In genomic region chr3:51672083-51672475, GRCh38 we compare ENCODE assay signal across 8 cellular contexts. TPM values are rescaled to one million over a fixed set of nuclear protein-coding genes. Genes with fewer than 3 reads are reported as not detected.
DNase-seq lines count a peak whose midpoint lies in the region; ATAC-seq, FAIRE-seq and TF ChIP-seq lines count a peak whose summit lies in the region.

No MANE protein-coding gene starts in this region.

- POLR2A ChIA-PET in PC-9 (lab: Charles Lee; ENCODE audit: unreplicated experiment), result interaction anchor here (0.6 to 1.5 kb wide), 5 partner anchors 17 to 1438 kb away, joined by 3 to 24 read pairs (median 10); partner anchors contain the start of gene DCAF1

- H3K79me2 ChIP-seq in DOHH2 (ENCODE audit: control insufficient read depth, low read length) (peaks cover 54% of the 10 kb centered on the region), PC-9 (ENCODE audit: low read depth) (no peaks in the 10 kb centered on the region)

- H3K4me1 ChIP-seq in DOHH2 (ENCODE audit: control insufficient read depth, low read length) (peaks cover 44% of the 10 kb centered on the region), PC-9 (replicated peaks; ENCODE audit: insufficient read depth) (peaks cover 18% of the 10 kb centered on the region), pancreas (peaks cover 0 to 22% (median 6%) of the 10 kb centered on the region in 3 donors)

- FAIRE-seq in pancreas (lab: Jason Lieb, UNC), result no peak

- H3K36me3 ChIP-seq in DOHH2 (ENCODE audit: control insufficient read depth, low read length) (peaks cover 41% of the 10 kb centered on the region), PC-9 (ENCODE audit: low read depth) (no peaks in the 10 kb centered on the region), pancreas (no peaks in the 10 kb centered on the region)

- H3K4me3 ChIP-seq in DOHH2 (ENCODE audit: low read length), result peak overlapping the region; percentile 98
- H3K4me3 ChIP-seq in PC-9, result peak overlapping the region; percentile 82
- peak overlapping the region; percentile 76 for H3K4me3 ChIP-seq in epithelial cell of esophagus (ENCODE audit: low read length)
- peak overlapping the region; percentile 85 to 89 (median 86) for H3K4me3 ChIP-seq in pancreas

- H3K27ac ChIP-seq in DOHH2 (ENCODE audit: low read depth, low read length), result peak overlapping the region; percentile 86
- H3K27ac ChIP-seq in PC-9, result peak overlapping the region; percentile 47; the same call in 1 of the 2 replicates
- H3K27ac ChIP-seq in pancreas, result peak overlapping the region; percentile 87 to 90 (median 89)

- 22 to 35% methylated on average over 10 to 11 of the region's 11 CpGs for WGBS in pancreas, 2 donors

- H3K9me3 ChIP-seq in DOHH2 (ENCODE audit: control insufficient read depth, insufficient read depth, low read length), result no peaks in the 10 kb centered on the region
- H3K9me3 ChIP-seq in PC-9 (ENCODE audit: insufficient read depth, low read depth), result no peaks in the 10 kb centered on the region
- no peaks in the 10 kb centered on the region for H3K9me3 ChIP-seq in pancreas

- H3K4me2 ChIP-seq in DOHH2 (ENCODE audit: low read length), result peak overlapping the region; percentile 82
- peak overlapping the region; percentile 81 for H3K4me2 ChIP-seq in PC-9

- CTCF ChIA-PET in PC-9 (lab: Charles Lee), result interaction anchor here (1.0 to 1.7 kb wide), 3 partner anchors 9 to 170 kb away, joined by 3 to 4 read pairs (median 4); no protein-coding TSS in a partner anchor

- H3K9me2 ChIP-seq in DOHH2 (replicated peaks; ENCODE audit: control insufficient read depth, low read length) (no peaks in the 10 kb centered on the region), PC-9 (ENCODE audit: insufficient read depth) (no peaks in the 10 kb centered on the region)

- H2AFZ ChIP-seq in PC-9, result peak overlapping the region; percentile 95; the same call in 1 of the 2 replicates

- intact Hi-C loops in PC-9 (cut with micrococcal nuclease; ENCODE audit: unreplicated experiment) (no loop called here), pancreas (cut with DNase I) (no loop called here)

- no peaks in the 10 kb centered on the region; the same call in 1 of the 2 replicates for H4K20me1 ChIP-seq in DOHH2 (ENCODE audit: control insufficient read depth, insufficient read depth, low read depth, low read length)
- no peaks in the 10 kb centered on the region for H4K20me1 ChIP-seq in PC-9 (ENCODE audit: insufficient read depth)

- DNase-seq in PC-9 (no peak), epithelial cell of esophagus (ENCODE audit: low read depth) (no peak), pancreas (peak in 1 of 6 donors; percentile 45), omental fat pad (ENCODE audit: low spot score) (no peak), DMS114 treated with DMSO at 0.1 percent for 48 hours (lab: John Stamatoyannopoulos, UW; ENCODE audit: unreplicated experiment) (no peak)

- H3K27me3 ChIP-seq in DOHH2 (ENCODE audit: control insufficient read depth, low read length), result no peaks in the 10 kb centered on the region
- no peaks in the 10 kb centered on the region for H3K27me3 ChIP-seq in PC-9 (ENCODE audit: insufficient read depth, low read depth)
- no peaks in the 10 kb centered on the region for H3K27me3 ChIP-seq in pancreas

- no TSS peak for BruUV-seq in PC-9 (replicated peaks; lab: Mats Ljungman, UMichigan)

- H3F3A ChIP-seq in DOHH2 (ENCODE audit: control insufficient read depth, insufficient read depth), result no peaks in the 10 kb centered on the region; the same call in 1 of the 2 replicates
- H3F3A ChIP-seq in PC-9 (ENCODE audit: insufficient read depth, low read depth), result peaks cover 12% of the 10 kb centered on the region; the same call in 1 of the 2 replicates

- TF ChIP-seq CTCF in DOHH2 (IDR thresholded peaks at IDR 0.05; ENCODE audit: low read depth, low read length, poor library complexity, severe bottlenecking) (no peak), PC-9 (conservative IDR thresholded peaks at IDR 0.05) (no peak), epithelial cell of esophagus (IDR thresholded peaks at IDR 0.05; ENCODE audit: insufficient read depth, low read depth, low read length, missing control alignments) (no peak), pancreas (IDR thresholded peaks at IDR 0.05) (no peak), omental fat pad (IDR thresholded peaks at IDR 0.05) (no peak)

- ATAC-seq in pancreas (no peak), omental fat pad (ENCODE audit: low FRiP score) (no peak), HG03039 (IDR thresholded peaks at IDR 0.05; ENCODE audit: unreplicated experiment) (no peak), HG02763 (IDR thresholded peaks at IDR 0.05; ENCODE audit: unreplicated experiment) (no peak)

RNA-seq across cellular contexts. Expression of gene TEX264, which starts 1.0 kb away (rescaled TPM):
- total RNA-seq in PC-9 (2021) (44.3 and 53.0 TPM in 2 replicates), pancreas (10 to 100 TPM; 20.9 to 31.0 (median 22.9) TPM), omental fat pad (10 to 100 TPM; 40.2 to 82.1 (median 62.9) TPM)
- polyA plus RNA-seq in pancreas, result 10 to 100 TPM; 45.2 to 59.3 TPM

RNA-seq across cellular contexts. Expression of gene GRM2, which starts 34.8 kb away (rescaled TPM):
- total RNA-seq in PC-9 (2021) (0.13 and 0.25 TPM in 2 replicates), pancreas (under 1 TPM; 0.09 to 0.51 (median 0.20) TPM), omental fat pad (under 1 TPM in 3 of 4 donors, not detected in 1; 0.06 to 0.48 (median 0.19) TPM)
- polyA plus RNA-seq in pancreas, result under 1 TPM; 0.34 to 0.45 TPM
